13 cellular contexts compared by ENCODE assay signal in the genomic region with DNA sequence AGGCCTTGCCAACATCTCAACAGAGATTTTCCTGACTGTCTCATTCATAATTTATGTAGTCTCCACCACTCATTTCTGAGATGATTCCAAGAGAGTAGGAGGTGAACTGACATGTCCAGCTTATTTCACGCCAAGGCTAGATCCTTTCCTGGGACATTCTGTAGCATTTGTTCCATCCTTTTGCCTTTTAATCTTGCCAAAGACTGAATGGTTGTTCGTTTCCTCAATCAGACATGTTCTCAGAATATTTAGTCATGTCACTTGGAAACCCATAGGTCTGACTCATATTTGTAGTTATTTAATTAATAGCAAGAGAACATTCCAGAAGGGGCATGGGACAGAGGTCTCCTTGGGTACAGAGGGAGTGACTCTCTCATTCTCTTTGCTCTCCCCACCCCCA.
DNase-seq lines count a peak whose midpoint lies in the region; ATAC-seq and TF ChIP-seq lines count a peak whose summit lies in the region.
"Had no signal": no experiment of that assay in that cellular context is flagged by ENCODE, and none has a peak within 500 bp of the region (broad histone marks: within the 10 kb centered on the region; RNA-seq: fewer than 3 reads in every experiment).

No MANE protein-coding gene starts in this region.

- ATAC-seq in lower lobe of right lung (peak; percentile 19 to 57), upper lobe of right lung (peak; percentile 45)
- ATAC-seq: activated T-cell treated with anti-CD3 and anti-CD28 coated beads, Interleukin-2, amount 50 U/mL, for 72 hours had no signal

- H3K36me3 ChIP-seq in MG63, result no peaks in the 10 kb centered on the region
- H3K36me3 ChIP-seq in lower lobe of right lung, result peaks cover 10% of the 10 kb centered on the region
- no peaks in the 10 kb centered on the region for H3K36me3 ChIP-seq in upper lobe of right lung

- H3K27ac ChIP-seq in lower lobe of right lung (peak overlapping the region; percentile 3), upper lobe of right lung (peak overlapping the region; percentile 4)
- H3K27ac ChIP-seq: right lobe of liver had no signal

- no peak overlapping the region for H3K4me3 ChIP-seq in MG63
- H3K4me3 ChIP-seq in epithelial cell of esophagus (ENCODE audit: low read length), result no peak overlapping the region
- H3K4me3 ChIP-seq in lower lobe of right lung, result no peak overlapping the region
- H3K4me3 ChIP-seq in upper lobe of right lung, result no peak overlapping the region
- H3K4me3 ChIP-seq: right lobe of liver had no signal

- TF ChIP-seq CTCF in epithelial cell of esophagus (IDR thresholded peaks at IDR 0.05; ENCODE audit: insufficient read depth, low read depth, low read length, missing control alignments), result no peak
- TF ChIP-seq CTCF in lower lobe of right lung (IDR thresholded peaks at IDR 0.05), result no peak
- no peak for TF ChIP-seq CTCF in upper lobe of right lung (IDR thresholded peaks at IDR 0.05)

- H3K9me3 ChIP-seq in MG63 (no peaks in the 10 kb centered on the region), lower lobe of right lung (no peaks in the 10 kb centered on the region), upper lobe of right lung (no peaks in the 10 kb centered on the region)
- H3K9me3 ChIP-seq: right lobe of liver had no signal

- H3K27me3 ChIP-seq in MG63 (no peaks in the 10 kb centered on the region), lower lobe of right lung (ENCODE audit: low read depth) (no peaks in the 10 kb centered on the region), upper lobe of right lung (no peaks in the 10 kb centered on the region)
- H3K27me3 ChIP-seq: right lobe of liver had no signal

- intact Hi-C loops in lower lobe of right lung (cut with DNase I) (no loop called here), upper lobe of right lung (cut with DNase I) (loop anchor here (10.0 kb wide), 1 partner anchor 149 kb away; no protein-coding TSS in a partner anchor)

- H3K4me1 ChIP-seq in lower lobe of right lung (no peaks in the 10 kb centered on the region), upper lobe of right lung (no peaks in the 10 kb centered on the region)

- DNase-seq in MG63 (peak; percentile 7), epithelial cell of esophagus (ENCODE audit: low read depth) (peak; percentile 52), lower lobe of right lung (no peak), upper lobe of right lung (no peak), NAMALWA (ENCODE audit: low spot score) (no peak), NCI-H1105 (lab: John Stamatoyannopoulos, UW) (no peak), NCI-H1694 (lab: John Stamatoyannopoulos, UW) (no peak)
- DNase-seq: activated B cell treated with CpG ODN at 0.5 μM for 24 hours; activated T-cell treated with anti-CD3 and anti-CD28 coated beads, Interleukin-2, amount 50 U/mL, for 72 hours; head of caudate nucleus; MV-4-11; NCI-H526; right lobe of liver had no signal

Comparison
In these comparisons a context has a peak if more than half of its experiments do, and no peak if none do; other contexts are left out.
1. DNase-seq: peak in MG63 (single experiment) and epithelial cell of esophagus (single experiment); none in lower lobe of right lung (single experiment), upper lobe of right lung (single experiment), NAMALWA (single experiment), NCI-H1105 (single experiment) and NCI-H1694 (single experiment).